Comparison of ENCODE assay signal across 8 cellular contexts in genomic region chr20:44646641-44647274, GRCh38. TPM values are rescaled to one million over a fixed set of nuclear protein-coding genes. Genes with fewer than 3 reads are reported as not detected.
A peak's percentile ranks its signal among the peaks of the same experiment; 100 is the strongest.
DNase-seq lines count a peak whose midpoint lies in the region; ATAC-seq and TF ChIP-seq lines count a peak whose summit lies in the region.

No MANE protein-coding gene starts in this region.

- H3K27me3 ChIP-seq in upper lobe of left lung, result no peaks in the 10 kb centered on the region

- H3K4me1 ChIP-seq in upper lobe of left lung, result peaks cover 50 to 80% (median 63%) of the 10 kb centered on the region in 4 donors

- TF ChIP-seq EP300 in upper lobe of left lung (IDR thresholded peaks at IDR 0.05), result no peak

- TF ChIP-seq CTCF in HFF-Myc (IDR thresholded peaks at IDR 0.05; ENCODE audit: low read depth, low read length, missing control alignments) (no peak), NB4 (IDR thresholded peaks at IDR 0.05; ENCODE audit: low read depth, low read length) (no peak), upper lobe of left lung (IDR thresholded peaks at IDR 0.05) (no peak)

- TF ChIP-seq POLR2A in NB4 (IDR thresholded peaks at IDR 0.05; ENCODE audit: extremely low read depth, insufficient read length) (no peak), upper lobe of left lung (IDR thresholded peaks at IDR 0.05) (no peak)

- H3K9me3 ChIP-seq in upper lobe of left lung, result no peaks in the 10 kb centered on the region

- DNase-seq in HFF-Myc (ENCODE audit: extremely low read depth, low read depth), result peak; percentile 24
- DNase-seq in NB4 (ENCODE audit: low read depth), result peak; percentile 84
- DNase-seq in dermis blood vessel endothelial cell, result peak; percentile 73
- no peak for DNase-seq in upper lobe of left lung
- DNase-seq in activated effector memory CD4-positive, alpha-beta T cell treated with Interleukin-2 at 50 U/mL for 16 hours, result no peak
- DNase-seq in stimulated activated CD4-positive, alpha-beta T cell treated with anti-CD3 and anti-CD28 coated beads, Interleukin-4, amount 100 ng/mL, for 1 hour, result no peak
- DNase-seq in activated CD8-positive, alpha-beta memory T cell treated with anti-CD3 and anti-CD28 coated beads, Interleukin-2, amount 50 U/mL, for 48 hours, result no peak

- H3K27ac ChIP-seq in upper lobe of left lung, result peak overlapping the region; percentile 40 to 82 (median 54)

- WGBS in upper lobe of left lung, 2 donors, result 66 to 79% methylated on average over 10 of the region's 10 CpGs

- H3K36me3 ChIP-seq in upper lobe of left lung, result no peaks in the 10 kb centered on the region

- H3K4me3 ChIP-seq in HFF-Myc (replicated peaks; ENCODE audit: low read depth, low read length), result no peak overlapping the region
- peak overlapping the region; percentile 32 for H3K4me3 ChIP-seq in NB4 (ENCODE audit: low read depth, low read length)
- H3K4me3 ChIP-seq in upper lobe of left lung, result no peak overlapping the region

- peak; percentile 56 for ATAC-seq in GM18517 (IDR thresholded peaks at IDR 0.05; ENCODE audit: unreplicated experiment)
- no peak for ATAC-seq in upper lobe of left lung (ENCODE audit: low FRiP score in 2 of 2)

RNA-seq across cellular contexts. Expression of gene ADA, which starts 4.7 kb away (rescaled TPM):
- total RNA-seq in dermis blood vessel endothelial cell (15.3 and 19.1 TPM in 2 replicates), upper lobe of left lung (1 to 10 TPM; 5.0 to 9.4 (median 7.2) TPM)

Comparison
In these comparisons a context has a peak if more than half of its experiments do, and no peak if none do; other contexts are left out.
1. DNase-seq: peak in HFF-Myc (single experiment), NB4 (single experiment) and dermis blood vessel endothelial cell (single experiment); none in upper lobe of left lung (0 of 2), activated effector memory CD4-positive, alpha-beta T cell treated with Interleukin-2 at 50 U/mL for 16 hours (single experiment), stimulated activated CD4-positive, alpha-beta T cell treated with anti-CD3 and anti-CD28 coated beads, Interleukin-4, amount 100 ng/mL, for 1 hour (single experiment) and activated CD8-positive, alpha-beta memory T cell treated with anti-CD3 and anti-CD28 coated beads, Interleukin-2, amount 50 U/mL, for 48 hours (single experiment).